In the genomic region with DNA sequence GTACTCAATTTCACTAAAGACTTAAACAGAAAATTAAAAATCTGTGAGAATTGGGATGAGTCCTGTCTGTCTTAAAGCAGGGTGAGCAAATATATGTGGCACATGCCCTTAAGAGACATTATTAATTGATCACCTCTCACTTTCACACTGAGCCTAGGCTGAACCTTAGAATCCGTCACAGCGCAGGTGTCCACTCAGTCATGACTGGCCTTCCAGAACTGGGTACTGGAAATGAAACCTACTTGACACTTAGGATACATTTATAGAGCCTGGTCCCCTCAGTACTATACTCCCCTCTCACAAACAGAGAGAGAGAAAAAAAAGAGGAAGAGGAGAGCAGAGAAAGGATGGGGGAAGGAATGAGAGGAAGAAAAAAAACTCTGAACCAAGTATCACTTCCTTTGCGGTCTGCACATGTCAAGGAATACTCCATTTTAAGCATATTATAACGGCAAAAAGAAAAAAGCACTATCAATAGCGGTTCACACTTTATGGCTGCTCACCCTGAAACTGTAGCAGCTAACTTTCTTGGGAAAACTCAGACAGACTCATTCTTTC, we compare ENCODE assay signal across 15 cellular contexts.
DNase-seq lines count a peak whose midpoint lies in the region; ATAC-seq lines count a peak whose summit lies in the region.
"Had no signal": no experiment of that assay in that cellular context is flagged by ENCODE, and none has a peak within 500 bp of the region (broad histone marks: within the 10 kb centered on the region; RNA-seq: fewer than 3 reads in every experiment).

No MANE protein-coding gene starts in this region.

- H3K9me3 Mint-ChIP-seq in activated T-cell treated with anti-CD3 and anti-CD28 coated beads, Interleukin-2, amount 50 U/mL, for 72 hours: peaks cover 6 to 8% of the 10 kb centered on the region in 2 donors
- H3K9me3 Mint-ChIP-seq in activated T-cell treated with anti-CD3 and anti-CD28 coated beads, Interleukin-2, amount 50 U/mL, for 24 hours: peaks cover 11% of the 10 kb centered on the region
- no peaks in the 10 kb centered on the region for H3K9me3 Mint-ChIP-seq in natural killer cell treated with Interleukin-12 subunit alpha and Interleukin-12 subunit beta and Interleukin-15 and Interleukin-18, amount 100 ng/mL, for 72 hours

- H3K27ac Mint-ChIP-seq in activated T-cell treated with anti-CD3 and anti-CD28 coated beads, Interleukin-2, amount 50 U/mL, for 72 hours: peak overlapping the region; percentile 66
- no peak overlapping the region for H3K27ac Mint-ChIP-seq in activated T-cell treated with anti-CD3 and anti-CD28 coated beads, Interleukin-2, amount 50 U/mL, for 24 hours
- no peak overlapping the region for H3K27ac Mint-ChIP-seq in T-helper 17 cell
- peak overlapping the region in 1 of 2 donors; percentile 29 for H3K27ac Mint-ChIP-seq in natural killer cell treated with Interleukin-12 subunit alpha and Interleukin-12 subunit beta and Interleukin-15 and Interleukin-18, amount 100 ng/mL, for 72 hours

- peaks cover 12 to 17% of the 10 kb centered on the region in 2 donors for H3K36me3 Mint-ChIP-seq in activated T-cell treated with anti-CD3 and anti-CD28 coated beads, Interleukin-2, amount 50 U/mL, for 72 hours (ENCODE audit: insufficient read depth in 2 of 2)
- H3K36me3 Mint-ChIP-seq in activated T-cell treated with anti-CD3 and anti-CD28 coated beads, Interleukin-2, amount 50 U/mL, for 24 hours (ENCODE audit: low read depth): peaks cover 6% of the 10 kb centered on the region
- H3K36me3 Mint-ChIP-seq in T-helper 17 cell (ENCODE audit: low read depth): no peaks in the 10 kb centered on the region
- H3K36me3 Mint-ChIP-seq in natural killer cell treated with Interleukin-12 subunit alpha and Interleukin-12 subunit beta and Interleukin-15 and Interleukin-18, amount 100 ng/mL, for 72 hours: no peaks in the 10 kb centered on the region

- in situ Hi-C loops in KBM-7 (cut with MboI; ENCODE audit: low pct_unique_long_range_greater_than_20kb, low sequenced_read_pairs): no loop called here

- H3K9me3 ChIP-seq in T-helper 17 cell (ENCODE audit: control insufficient read depth, low read length, poor library complexity, severe bottlenecking): no peaks in the 10 kb centered on the region
- H3K9me3 ChIP-seq: esophagus muscularis mucosa, heart right ventricle had no signal

- peak overlapping the region; percentile 36 to 45 for H3K4me3 Mint-ChIP-seq in activated T-cell treated with anti-CD3 and anti-CD28 coated beads, Interleukin-2, amount 50 U/mL, for 72 hours
- H3K4me3 Mint-ChIP-seq in activated T-cell treated with anti-CD3 and anti-CD28 coated beads, Interleukin-2, amount 50 U/mL, for 24 hours: no peak overlapping the region
- peak overlapping the region; percentile 53 for H3K4me3 Mint-ChIP-seq in T-helper 17 cell
- H3K4me3 Mint-ChIP-seq in natural killer cell treated with Interleukin-12 subunit alpha and Interleukin-12 subunit beta and Interleukin-15 and Interleukin-18, amount 100 ng/mL, for 72 hours: peak overlapping the region; percentile 16

- DNase-seq in activated T-cell treated with anti-CD3 and anti-CD28 coated beads, Interleukin-2, amount 50 U/mL, for 72 hours: no peak
- DNase-seq in activated T-cell treated with anti-CD3 and anti-CD28 coated beads, Interleukin-2, amount 50 U/mL, for 24 hours: no peak
- peak; percentile 24 for DNase-seq in KBM-7
- no peak for DNase-seq in T-helper 17 cell
- DNase-seq in natural killer cell treated with Interleukin-12 subunit alpha and Interleukin-12 subunit beta and Interleukin-15 and Interleukin-18, amount 100 ng/mL, for 72 hours (ENCODE audit: low spot score): no peak
- DNase-seq in epidermal melanocyte (ENCODE audit: insufficient read length, low spot score): no peak
- DNase-seq in ecto neural progenitor cell (ENCODE audit: low spot score): no peak
- DNase-seq in NCI-H69 (lab: John Stamatoyannopoulos, UW): no peak
- DNase-seq: activated CD8-positive, alpha-beta memory T cell treated with anti-CD3 and anti-CD28 coated beads, Interleukin-2, amount 50 U/mL, for 48 hours; cortex of kidney; DMS53; heart right ventricle; NCI-H1436 treated with DMSO at 0.1 percent for 48 hours; NCI-H510A had no signal

- peak in 1 of 2 donors; percentile 49 for ATAC-seq in activated T-cell treated with anti-CD3 and anti-CD28 coated beads, Interleukin-2, amount 50 U/mL, for 72 hours (replicated peaks in 1 of 2)
- no peak for ATAC-seq in T-helper 17 cell
- peak in 1 of 2 donors; percentile 45 for ATAC-seq in natural killer cell treated with Interleukin-12 subunit alpha and Interleukin-12 subunit beta and Interleukin-15 and Interleukin-18, amount 100 ng/mL, for 72 hours

- peaks cover 71% of the 10 kb centered on the region for H3K4me1 Mint-ChIP-seq in activated T-cell treated with anti-CD3 and anti-CD28 coated beads, Interleukin-2, amount 50 U/mL, for 72 hours (ENCODE audit: low read depth)
- H3K4me1 Mint-ChIP-seq in activated T-cell treated with anti-CD3 and anti-CD28 coated beads, Interleukin-2, amount 50 U/mL, for 24 hours (ENCODE audit: low read depth): peaks cover 46% of the 10 kb centered on the region
- H3K4me1 Mint-ChIP-seq in T-helper 17 cell: peaks cover 22% of the 10 kb centered on the region
- H3K4me1 Mint-ChIP-seq in natural killer cell treated with Interleukin-12 subunit alpha and Interleukin-12 subunit beta and Interleukin-15 and Interleukin-18, amount 100 ng/mL, for 72 hours (ENCODE audit: low read depth in 2 of 2): peaks cover 11 to 21% of the 10 kb centered on the region in 2 donors

- H3K27me3 Mint-ChIP-seq in activated T-cell treated with anti-CD3 and anti-CD28 coated beads, Interleukin-2, amount 50 U/mL, for 72 hours (ENCODE audit: low read depth): no peaks in the 10 kb centered on the region
- no peaks in the 10 kb centered on the region for H3K27me3 Mint-ChIP-seq in activated T-cell treated with anti-CD3 and anti-CD28 coated beads, Interleukin-2, amount 50 U/mL, for 24 hours
- no peaks in the 10 kb centered on the region for H3K27me3 Mint-ChIP-seq in T-helper 17 cell
- no peaks in the 10 kb centered on the region for H3K27me3 Mint-ChIP-seq in natural killer cell treated with Interleukin-12 subunit alpha and Interleukin-12 subunit beta and Interleukin-15 and Interleukin-18, amount 100 ng/mL, for 72 hours
